ENCODE assay signal across 1 cellular context in genomic region chr12:56591961-56592360, GRCh38.
TF ChIP-seq lines count a peak whose summit lies in the region.

No MANE protein-coding gene starts in this region.

TF ChIP-seq in IMR-90, 13 proteins besides CTCF, POLR2A, EP300 and RAD21:
- TF ChIP-seq MAZ (IDR thresholded peaks at IDR 0.05; ENCODE audit: borderline replicate concordance, low read depth, low read length) (no peak), ELK1 (IDR thresholded peaks at IDR 0.05; ENCODE audit: borderline replicate concordance, low read depth, low read length) (no peak), USF2 (IDR thresholded peaks at IDR 0.05; ENCODE audit: low read depth, low read length) (no peak), CHD1 (IDR thresholded peaks at IDR 0.05; ENCODE audit: low read depth, low read length) (no peak), CEBPB (IDR thresholded peaks at IDR 0.05; ENCODE audit: low read depth, low read length) (no peak), SMC3 (IDR thresholded peaks at IDR 0.05; ENCODE audit: low read depth, low read length) (no peak), NFE2L2 (IDR thresholded peaks at IDR 0.05; ENCODE audit: low read depth, low read length) (no peak), MAFK (IDR thresholded peaks at IDR 0.05; ENCODE audit: low read depth, low read length) (no peak), RFX5 (IDR thresholded peaks at IDR 0.05; ENCODE audit: low read depth, low read length) (no peak), FOS (IDR thresholded peaks at IDR 0.05; ENCODE audit: low read depth, low read length) (no peak), BHLHE40 (IDR thresholded peaks at IDR 0.05; ENCODE audit: low read depth, low read length) (no peak), MXI1 (IDR thresholded peaks at IDR 0.05; ENCODE audit: borderline replicate concordance, low read depth, low read length) (no peak), RCOR1 (IDR thresholded peaks at IDR 0.05; ENCODE audit: insufficient replicate concordance, low read length) (no peak)
